13 cellular contexts compared by ENCODE assay signal in genomic region chr4:108783666-108784463, GRCh38. TPM values are rescaled to one million over a fixed set of nuclear protein-coding genes. Genes with fewer than 3 reads are reported as not detected.
DNase-seq lines count a peak whose midpoint lies in the region; TF ChIP-seq lines count a peak whose summit lies in the region.
"Had no signal": no experiment of that assay in that cellular context is flagged by ENCODE, and none has a peak within 500 bp of the region (broad histone marks: within the 10 kb centered on the region; RNA-seq: fewer than 3 reads in every experiment).

No MANE protein-coding gene starts in this region.

- H3K27me3 ChIP-seq in mammary epithelial cell (ENCODE audit: insufficient read depth, low read length) (no peaks in the 10 kb centered on the region), fibroblast of lung (ENCODE audit: control insufficient read depth, insufficient read depth, low read length) (no peaks in the 10 kb centered on the region), smooth muscle cell (ENCODE audit: low read depth) (peaks cover 7% of the 10 kb centered on the region)
- H3K27me3 ChIP-seq: BLaER1 treated with 17β-estradiol and CSF1 and Interleukin-3, amounts not matched to agents 10 nM and 100 nM; gastroesophageal sphincter; uterus had no signal

- no peak overlapping the region for H3K4me3 Mint-ChIP-seq in MCF 10A (ENCODE audit: unreplicated experiment)

- 63% methylated on average over 3 of the region's 3 CpGs for WGBS in mammary epithelial cell (ENCODE audit: low coverage, missing lambda C conversion rate)
- 81% methylated on average over 3 of the region's 3 CpGs for WGBS in smooth muscle cell (ENCODE audit: low lambda C conversion rate)

- peak; percentile 49 for TF ChIP-seq CTCF in MCF 10A (IDR thresholded peaks at IDR 0.05; ENCODE audit: unreplicated experiment)
- peak in 1 of 2 donors; percentile 11 for TF ChIP-seq CTCF in mammary epithelial cell (conservative IDR thresholded peaks at IDR 0.05 in 1 of 2, IDR thresholded peaks at IDR 0.05 in 1 of 2; ENCODE audit: extremely low read depth in 1 of 2, insufficient read depth in 1 of 2, low read depth in 1 of 2, low read length in 2 of 2)
- TF ChIP-seq CTCF in fibroblast of lung (conservative IDR thresholded peaks at IDR 0.05 in 1 of 2, IDR thresholded peaks at IDR 0.05 in 1 of 2; ENCODE audit: low read depth in 1 of 2, low read length in 2 of 2), result peak; percentile 16 to 30
- peak; percentile 25 for TF ChIP-seq CTCF in smooth muscle cell (IDR thresholded peaks at IDR 0.05; ENCODE audit: borderline replicate concordance, insufficient read depth, poor library complexity, severe bottlenecking)

- H3K36me3 ChIP-seq in mammary epithelial cell (ENCODE audit: insufficient read depth, low read length), result no peaks in the 10 kb centered on the region
- no peaks in the 10 kb centered on the region for H3K36me3 ChIP-seq in fibroblast of lung (ENCODE audit: control insufficient read depth, insufficient read depth, low read length)
- no peaks in the 10 kb centered on the region for H3K36me3 ChIP-seq in smooth muscle cell (ENCODE audit: low read depth)
- H3K36me3 ChIP-seq: BLaER1 treated with 17β-estradiol and CSF1 and Interleukin-3, amounts not matched to agents 10 nM and 100 nM; gastroesophageal sphincter; uterus had no signal

- POLR2A ChIA-PET in MCF 10A (lab: Yijun Ruan, JAX), result no interaction called here

- no peaks in the 10 kb centered on the region for H3K79me2 ChIP-seq in mammary epithelial cell (ENCODE audit: insufficient read depth, low read length)
- no peaks in the 10 kb centered on the region for H3K79me2 ChIP-seq in fibroblast of lung (ENCODE audit: control insufficient read depth, insufficient read depth, low read length)
- no peaks in the 10 kb centered on the region for H3K79me2 ChIP-seq in smooth muscle cell (ENCODE audit: low read depth)

- H3K36me3 Mint-ChIP-seq in MCF 10A (ENCODE audit: insufficient read depth, unreplicated experiment), result no peaks in the 10 kb centered on the region

- CTCF ChIA-PET in MCF 10A (lab: Yijun Ruan, JAX), result interaction anchor here (0.6 to 1.1 kb wide), 5 partner anchors 11 to 1033 kb away, joined by 3 read pairs; no protein-coding TSS in a partner anchor
- CTCF ChIA-PET in mammary epithelial cell (lab: Charles Lee; ENCODE audit: low non-redundant PET), result no interaction called here

- H3K9ac ChIP-seq in mammary epithelial cell (ENCODE audit: insufficient read depth, low read length) (no peak overlapping the region), fibroblast of lung (ENCODE audit: insufficient read depth, low read length) (no peak overlapping the region), smooth muscle cell (ENCODE audit: low read depth) (no peak overlapping the region)
- H3K9ac ChIP-seq: BLaER1 treated with 17β-estradiol and CSF1 and Interleukin-3, amounts not matched to agents 10 nM and 100 nM had no signal

- dilution Hi-C loops in mammary epithelial cell (cut with HindIII; ENCODE audit: low sequenced_read_pairs), result no loop called here

- intact Hi-C loops in MCF 10A (cut with micrococcal nuclease), result loop anchor here (1.0 kb wide), 1 partner anchor 101 kb away; no protein-coding TSS in a partner anchor
- intact Hi-C loops in mammary epithelial cell (cut with micrococcal nuclease), result loop anchor here (1.0 kb wide), 1 partner anchor 101 kb away; no protein-coding TSS in a partner anchor

- no peak overlapping the region for H3K27ac ChIP-seq in mammary epithelial cell (ENCODE audit: insufficient read depth, low read depth, low read length)
- H3K27ac ChIP-seq in fibroblast of lung (ENCODE audit: insufficient read depth, low read length), result no peak overlapping the region
- H3K27ac ChIP-seq in smooth muscle cell (ENCODE audit: low read depth), result no peak overlapping the region
- H3K27ac ChIP-seq: BLaER1 treated with 17β-estradiol and CSF1 and Interleukin-3, amounts not matched to agents 10 nM and 100 nM; gastroesophageal sphincter; uterus had no signal

- H3K27me3 Mint-ChIP-seq in MCF 10A (ENCODE audit: insufficient read depth, unreplicated experiment), result no peaks in the 10 kb centered on the region

- DNase-seq in MCF 10A (ENCODE audit: unreplicated experiment) (peak; percentile 43), mammary epithelial cell (no peak), RPMI7951 (ENCODE audit: low read depth) (peak; percentile 35), fibroblast of lung (ENCODE audit: low read depth in 2 of 2) (peak in 1 of 2 donors; percentile 4), smooth muscle cell (lab: John Stamatoyannopoulos, UW; ENCODE audit: unreplicated experiment) (no peak), NOMO-1 treated with dmso at 0.1 percent for 144 hours (lab: John Stamatoyannopoulos, UW; ENCODE audit: unreplicated experiment) (no peak), NCI-H82 (lab: John Stamatoyannopoulos, UW) (no peak), HuH-7 (ENCODE audit: low spot score) (no peak)
- DNase-seq: activated gamma-delta T cell, uterus had no signal

- no peaks in the 10 kb centered on the region for H3K4me1 ChIP-seq in mammary epithelial cell (ENCODE audit: insufficient read depth, low read length)
- no peaks in the 10 kb centered on the region for H3K4me1 ChIP-seq in fibroblast of lung (ENCODE audit: control insufficient read depth, extremely low read depth, insufficient read depth, low read length)
- H3K4me1 ChIP-seq in smooth muscle cell (ENCODE audit: low read depth), result no peaks in the 10 kb centered on the region
- H3K4me1 ChIP-seq: BLaER1 treated with 17β-estradiol and CSF1 and Interleukin-3, amounts not matched to agents 10 nM and 100 nM; gastroesophageal sphincter; uterus had no signal

- no peak overlapping the region for H3K27ac Mint-ChIP-seq in MCF 10A (ENCODE audit: low read depth, unreplicated experiment)

- H3K4me2 ChIP-seq in mammary epithelial cell (ENCODE audit: insufficient read depth, low read depth, low read length) (no peak overlapping the region), fibroblast of lung (ENCODE audit: extremely low read depth, insufficient read depth, low read length) (no peak overlapping the region), smooth muscle cell (no peak overlapping the region)
- H3K4me2 ChIP-seq: BLaER1 treated with 17β-estradiol and CSF1 and Interleukin-3, amounts not matched to agents 10 nM and 100 nM had no signal

- no peaks in the 10 kb centered on the region for H3K4me1 Mint-ChIP-seq in MCF 10A (ENCODE audit: insufficient read depth, unreplicated experiment)

- H4K20me1 ChIP-seq in mammary epithelial cell (ENCODE audit: insufficient read depth, low read length), result no peaks in the 10 kb centered on the region
- no peaks in the 10 kb centered on the region for H4K20me1 ChIP-seq in fibroblast of lung (ENCODE audit: control insufficient read depth, extremely low read depth, insufficient read depth, low read length)
- H4K20me1 ChIP-seq in smooth muscle cell (ENCODE audit: low read depth), result no peaks in the 10 kb centered on the region
- H4K20me1 ChIP-seq: BLaER1 treated with 17β-estradiol and CSF1 and Interleukin-3, amounts not matched to agents 10 nM and 100 nM had no signal

- in situ Hi-C loops in mammary epithelial cell (cut with MboI; ENCODE audit: low sequenced_read_pairs in 2 of 2), result no loop called here

- no peaks in the 10 kb centered on the region for H3K9me3 ChIP-seq in mammary epithelial cell (replicated peaks; ENCODE audit: insufficient read depth, low read length)
- no peaks in the 10 kb centered on the region for H3K9me3 ChIP-seq in fibroblast of lung (ENCODE audit: control insufficient read depth, insufficient read depth, low read depth, low read length)
- no peaks in the 10 kb centered on the region for H3K9me3 ChIP-seq in smooth muscle cell (replicated peaks; ENCODE audit: low read depth)
- H3K9me3 ChIP-seq: BLaER1 treated with 17β-estradiol and CSF1 and Interleukin-3, amounts not matched to agents 10 nM and 100 nM; gastroesophageal sphincter; uterus had no signal

- H2AFZ ChIP-seq in mammary epithelial cell (ENCODE audit: low read depth, low read length) (no peak overlapping the region), fibroblast of lung (ENCODE audit: low read length) (no peak overlapping the region), smooth muscle cell (ENCODE audit: low read depth) (no peak overlapping the region)

- H3K4me3 ChIP-seq in mammary epithelial cell (replicated peaks in 1 of 3; ENCODE audit: insufficient read depth in 1 of 3, low read depth in 2 of 3, low read length in 3 of 3) (no peak overlapping the region), fibroblast of lung (replicated peaks in 1 of 4; ENCODE audit: control extremely low read depth in 1 of 4, insufficient read depth in 1 of 4, low read depth in 3 of 4, low read length in 4 of 4) (no peak overlapping the region), smooth muscle cell (no peak overlapping the region)
- H3K4me3 ChIP-seq: BLaER1 treated with 17β-estradiol and CSF1 and Interleukin-3, amounts not matched to agents 10 nM and 100 nM; gastroesophageal sphincter; uterus had no signal

- no peaks in the 10 kb centered on the region for H3F3A ChIP-seq in smooth muscle cell (ENCODE audit: low read depth)

- no TSS peak for BruUV-seq in MCF 10A (replicated peaks; lab: Mats Ljungman, UMichigan)
- BruUV-seq in mammary epithelial cell (replicated peaks; lab: Mats Ljungman, UMichigan), result no TSS peak

- H3K9me3 Mint-ChIP-seq in MCF 10A (ENCODE audit: unreplicated experiment), result no peaks in the 10 kb centered on the region

RNA-seq across cellular contexts. Expression of gene ETNPPL, which starts 21.0 kb away (rescaled TPM):
- total RNA-seq in MCF 10A (2022), result not detected in 2 replicates
- not detected for total RNA-seq in mammary epithelial cell
- not detected for polyA plus RNA-seq in mammary epithelial cell
- polyA minus RNA-seq in mammary epithelial cell, result not detected
- total RNA-seq in RPMI7951 (2014; rRNA removed; shearing (Covaris generic)), result under 0.01 TPM in 1 of 2 replicates, not detected in the other
- not detected in 2 replicates for total RNA-seq in fibroblast of lung
- polyA plus RNA-seq in fibroblast of lung, result not detected in 2 replicates
- not detected in 2 replicates for polyA plus RNA-seq in fibroblast of lung (2012)
- not detected in 2 replicates for polyA minus RNA-seq in fibroblast of lung (ENCODE audit: low replicate concordance)
- total RNA-seq in smooth muscle cell, result not detected in 2 replicates
- polyA plus RNA-seq in smooth muscle cell, result not detected in 2 replicates
- total RNA-seq: gastroesophageal sphincter, NCI-H460, uterus had no signal

Comparison
In these comparisons a context has a peak if more than half of its experiments do, and no peak if none do; other contexts are left out.
1. DNase-seq: peak in MCF 10A (single experiment) and RPMI7951 (single experiment); none in mammary epithelial cell (single experiment), smooth muscle cell (single experiment), NOMO-1 treated with dmso at 0.1 percent for 144 hours (single experiment), NCI-H82 (single experiment) and HuH-7 (single experiment).